In genomic region chr19:1018932-1019615, GRCh38 we compare ENCODE assay signal across 8 cellular contexts. TPM values are rescaled to one million over a fixed set of nuclear protein-coding genes. Genes with fewer than 3 reads are reported as not detected.
DNase-seq lines count a peak whose midpoint lies in the region; ATAC-seq and TF ChIP-seq lines count a peak whose summit lies in the region.
"Had no signal": no experiment of that assay in that cellular context is flagged by ENCODE, and none has a peak within 500 bp of the region (broad histone marks: within the 10 kb centered on the region; RNA-seq: fewer than 3 reads in every experiment).

No MANE protein-coding gene starts in this region.

- DNase-seq in H7 = no peak
- no peak for DNase-seq in glutamatergic neuron
- DNase-seq in midbrain (lab: John Stamatoyannopoulos, UW) = no peak
- DNase-seq in NCI-H2107 (lab: John Stamatoyannopoulos, UW) = no peak
- DNase-seq: NCI-H524 treated with DMSO at 0.1 percent for 48 hours had no signal

- no peak for TF ChIP-seq CTCF in WI38 (IDR thresholded peaks at IDR 0.05; ENCODE audit: low read depth, low read length)
- no peak for TF ChIP-seq CTCF in glutamatergic neuron (IDR thresholded peaks at IDR 0.05; ENCODE audit: partially characterized antibody, unreplicated experiment)

- H3K27ac ChIP-seq in skin epidermis = peak overlapping the region in 11 of 21 experiments; percentile 7 to 96 (median 95)

- no peak overlapping the region for H3K27ac Mint-ChIP-seq in glutamatergic neuron (ENCODE audit: unreplicated experiment)

- H3K4me1 Mint-ChIP-seq in glutamatergic neuron (ENCODE audit: low read depth, unreplicated experiment) = peaks cover 7% of the 10 kb centered on the region

- H3K4me3 Mint-ChIP-seq in glutamatergic neuron (ENCODE audit: unreplicated experiment) = peak overlapping the region; percentile 93

- H3K27me3 Mint-ChIP-seq in glutamatergic neuron (ENCODE audit: unreplicated experiment) = peaks cover 13% of the 10 kb centered on the region

- H3K27me3 ChIP-seq in H7 (ENCODE audit: control insufficient read depth, insufficient read depth, low read length) = no peaks in the 10 kb centered on the region

- H3K9me3 Mint-ChIP-seq in glutamatergic neuron (ENCODE audit: unreplicated experiment) = peaks cover 7% of the 10 kb centered on the region

- no peaks in the 10 kb centered on the region for H3K36me3 Mint-ChIP-seq in glutamatergic neuron (ENCODE audit: unreplicated experiment)

- no peak for ATAC-seq in HG02840 (IDR thresholded peaks at IDR 0.05; ENCODE audit: low FRiP score, unreplicated experiment)

- no peaks in the 10 kb centered on the region; the same call in 1 of the 2 replicates for H3K36me3 ChIP-seq in H7 (replicated peaks; ENCODE audit: control insufficient read depth, insufficient read depth, low read length)

- H3K4me3 ChIP-seq in H7 (ENCODE audit: insufficient read depth, low read depth, low read length) (peak overlapping the region; percentile 86; the same call in 1 of the 2 replicates), WI38 (ENCODE audit: low read depth, low read length) (peak overlapping the region; percentile 88), skin epidermis (peak overlapping the region; percentile 68 to 94 (median 88))

RNA-seq across cellular contexts. Expression of gene TMEM259, which starts 1.8 kb away (rescaled TPM):
- 153 and 185 TPM in 2 replicates for total RNA-seq in H7 (2014; rRNA removed; shearing (Covaris generic))
- 222 TPM for total RNA-seq in glutamatergic neuron (ENCODE audit: unreplicated experiment)

RNA-seq across cellular contexts. Expression of gene RNU6-2, which starts 2.2 kb away (rescaled TPM):
- not detected in 2 replicates for total RNA-seq in H7 (2014; rRNA removed; shearing (Covaris generic))
- not detected for total RNA-seq in glutamatergic neuron (ENCODE audit: unreplicated experiment)

RNA-seq across cellular contexts. Expression of gene CNN2, which starts 7.3 kb away (rescaled TPM):
- 440 and 495 TPM in 2 replicates for total RNA-seq in H7 (2014; rRNA removed; shearing (Covaris generic))
- 117 TPM for total RNA-seq in glutamatergic neuron (ENCODE audit: unreplicated experiment)

RNA-seq across cellular contexts. Expression of gene GRIN3B, which starts 18.9 kb away (rescaled TPM):
- total RNA-seq in H7 (2014; rRNA removed; shearing (Covaris generic)) = 0.03 and 0.07 TPM in 2 replicates
- total RNA-seq in glutamatergic neuron (ENCODE audit: unreplicated experiment) = 0.93 TPM

RNA-seq across cellular contexts. Expression of gene ABCA7, which starts 20.8 kb away (rescaled TPM):
- 17.9 and 19.7 TPM in 2 replicates for total RNA-seq in H7 (2014; rRNA removed; shearing (Covaris generic))
- 110 TPM for total RNA-seq in glutamatergic neuron (ENCODE audit: unreplicated experiment)
